ENCODE assay signal across 30 cellular contexts in genomic region chr12:132319359-132319950, GRCh38. TPM values are rescaled to one million over a fixed set of nuclear protein-coding genes. Genes with fewer than 3 reads are reported as not detected.
DNase-seq lines count a peak whose midpoint lies in the region; ATAC-seq, FAIRE-seq and TF ChIP-seq lines count a peak whose summit lies in the region.
"Had no signal": no experiment of that assay in that cellular context is flagged by ENCODE, and none has a peak within 500 bp of the region (broad histone marks: within the 10 kb centered on the region; RNA-seq: fewer than 3 reads in every experiment).

No MANE protein-coding gene starts in this region.

- FAIRE-seq in GM19239 (lab: Jason Lieb, UNC): no peak
- FAIRE-seq: GM18507 had no signal

- WGBS in spleen, 5 donors: 73 to 79% (median 78%) methylated on average over 28 to 30 of the region's 30 CpGs

- H3K36me3 ChIP-seq in RWPE2 (ENCODE audit: low read depth): no peaks in the 10 kb centered on the region
- no peaks in the 10 kb centered on the region for H3K36me3 ChIP-seq in lower lobe of right lung
- no peaks in the 10 kb centered on the region for H3K36me3 ChIP-seq in spleen
- H3K36me3 ChIP-seq: BE2C had no signal

- H3K27ac ChIP-seq in RWPE2 (ENCODE audit: poor library complexity, severe bottlenecking) (no peak overlapping the region), lower lobe of right lung (no peak overlapping the region), spleen (no peak overlapping the region)
- H3K27ac ChIP-seq: SK-N-MC had no signal

- H3K4me1 ChIP-seq in RWPE2 (ENCODE audit: insufficient read depth, poor library complexity, severe bottlenecking) (no peaks in the 10 kb centered on the region), lower lobe of right lung (no peaks in the 10 kb centered on the region), spleen (peaks cover 0 to 20% (median 5%) of the 10 kb centered on the region in 6 donors)
- H3K4me1 ChIP-seq: BE2C had no signal

- no peak for TF ChIP-seq CTCF in RWPE2 (IDR thresholded peaks at IDR 0.05; ENCODE audit: poor library complexity, severe bottlenecking)
- TF ChIP-seq CTCF in lower lobe of right lung (IDR thresholded peaks at IDR 0.05): no peak
- no peak for TF ChIP-seq CTCF in spleen (IDR thresholded peaks at IDR 0.05 in 8 of 11, conservative IDR thresholded peaks at IDR 0.05 in 3 of 11)

- H3K9me3 ChIP-seq in RWPE2 (ENCODE audit: severe bottlenecking) (no peaks in the 10 kb centered on the region), lower lobe of right lung (no peaks in the 10 kb centered on the region), spleen (no peaks in the 10 kb centered on the region)
- H3K9me3 ChIP-seq: BE2C had no signal

- TF ChIP-seq POLR2A in spleen (IDR thresholded peaks at IDR 0.05): no peak

- no peak for ATAC-seq in Right ventricle myocardium superior (ENCODE audit: poor library complexity)
- ATAC-seq in RWPE2 (ENCODE audit: low read depth): no peak
- no peak for ATAC-seq in lower lobe of right lung
- ATAC-seq in GM18511 (IDR thresholded peaks at IDR 0.05; ENCODE audit: unreplicated experiment): no peak
- ATAC-seq: HCT116 had no signal

- DNase-seq in Right ventricle myocardium superior (peak; percentile 38), cardiac septum (ENCODE audit: low spot score) (no peak), RWPE2 (ENCODE audit: low spot score) (peak; percentile 46), lower lobe of right lung (peak; percentile 28), spleen (peak; percentile 50), GM19239 (ENCODE audit: insufficient read length, low spot score) (no peak), germinal center (ENCODE audit: low spot score) (no peak)
- DNase-seq: 8988T; ACHN; BE2C; CD4-positive, CD25-positive, alpha-beta regulatory T cell; DMS153; DND-41; GOT3; Karpas-422; NCI-H1092; NCI-H1436; NCI-H187; NCI-H2081 treated with DMSO at 0.1 percent for 48 hours; NCI-H2171; NCI-H226; NCI-H510A; NCI-H69; RPMI8226; SIG-M5 had no signal

- H3K27me3 ChIP-seq in RWPE2 (ENCODE audit: insufficient read depth, poor library complexity, severe bottlenecking) (peaks cover 32% of the 10 kb centered on the region), lower lobe of right lung (ENCODE audit: low read depth) (peaks cover 49% of the 10 kb centered on the region), spleen (replicated peaks in 1 of 7) (peaks cover 0 to 95% (median 17%) of the 10 kb centered on the region in 7 donors)

- H3K4me3 ChIP-seq in RWPE2 (ENCODE audit: severe bottlenecking) (no peak overlapping the region), lower lobe of right lung (no peak overlapping the region), spleen (no peak overlapping the region)
- H3K4me3 ChIP-seq: SK-N-MC had no signal

- intact Hi-C loops in Right ventricle myocardium superior (cut with DNase I): no loop called here
- intact Hi-C loops in cardiac septum (cut with DNase I): no loop called here
- intact Hi-C loops in lower lobe of right lung (cut with DNase I): no loop called here
- intact Hi-C loops in spleen (cut with DNase I; ENCODE audit: low total_unique reads): no loop called here

RNA-seq across cellular contexts. Expression of gene GALNT9, which starts 9.9 kb away (rescaled TPM):
- total RNA-seq in Right ventricle myocardium superior (not detected), cardiac septum (not detected), lower lobe of right lung (not detected), spleen (1 to 10 TPM in 5 of 7 donors, under 1 TPM in 2; 0.52 to 2.4 (median 1.4) TPM)
- under 1 TPM; 0.20 to 0.51 (median 0.30) TPM for polyA plus RNA-seq in spleen
- total RNA-seq: HT-29 had no signal

Comparison
In these comparisons a context has a peak if more than half of its experiments do, and no peak if none do; other contexts are left out.
1. DNase-seq: peak in Right ventricle myocardium superior (single experiment), RWPE2 (single experiment), lower lobe of right lung (single experiment) and spleen (single experiment); none in cardiac septum (single experiment), GM19239 (single experiment) and germinal center (single experiment).